Comparison of ENCODE assay signal across 8 cellular contexts in genomic region chr12:121888083-121888477, GRCh38. TPM values are rescaled to one million over a fixed set of nuclear protein-coding genes. Genes with fewer than 3 reads are reported as not detected.
DNase-seq lines count a peak whose midpoint lies in the region; ATAC-seq and TF ChIP-seq lines count a peak whose summit lies in the region.

No MANE protein-coding gene starts in this region.

- peak overlapping the region; percentile 97 for H3K9ac ChIP-seq in skeletal muscle satellite cell (ENCODE audit: low read depth, low read length)

- H3K4me1 Mint-ChIP-seq in GM23338 (peaks cover 18% of the 10 kb centered on the region), activated B cell treated with CpG ODN at 0.5 μM for 24 hours (peaks cover 29% of the 10 kb centered on the region), glutamatergic neuron (ENCODE audit: low read depth, unreplicated experiment) (peaks cover 7% of the 10 kb centered on the region)

- H3K9me3 Mint-ChIP-seq in GM23338 (no peaks in the 10 kb centered on the region; the same call in 2 of the 3 replicates), activated B cell treated with CpG ODN at 0.5 μM for 24 hours (no peaks in the 10 kb centered on the region), glutamatergic neuron (ENCODE audit: unreplicated experiment) (peaks cover 3% of the 10 kb centered on the region)

- H3F3A ChIP-seq in GM23338 (replicated peaks; ENCODE audit: low read depth): peaks cover 12% of the 10 kb centered on the region

- intact Hi-C loops in activated B cell treated with CpG ODN at 0.5 μM for 24 hours (cut with micrococcal nuclease): loop anchor here (1.0 to 5.0 kb wide), 7 partner anchors 94 to 639 kb away; partner anchors contain the start of genes DIABLO, KNTC1, RSRC2 and TMEM120B

- H3K4me2 ChIP-seq in GM23338: peak overlapping the region; percentile 71
- peak overlapping the region; percentile 100 for H3K4me2 ChIP-seq in skeletal muscle satellite cell (ENCODE audit: low read length)

- H3K9me2 ChIP-seq in GM23338 (ENCODE audit: insufficient read depth): peaks cover 8% of the 10 kb centered on the region; the same call in 1 of the 2 replicates

- H3K4me1 ChIP-seq in GM23338 (ENCODE audit: insufficient read depth): peaks cover 7% of the 10 kb centered on the region; the same call in 1 of the 2 replicates
- H3K4me1 ChIP-seq in skeletal muscle satellite cell (ENCODE audit: control insufficient read depth, insufficient read depth, low read length): peaks cover 16% of the 10 kb centered on the region

- POLR2A ChIA-PET in activated B cell treated with CpG ODN at 0.5 μM for 24 hours (lab: Charles Lee): interaction anchor here (0.6 to 2.3 kb wide), 22 partner anchors 50 to 1687 kb away, joined by 3 to 25 read pairs (median 3); partner anchors contain the start of genes DIABLO, RHOF, RPLP0 and TMEM120B

- no peaks in the 10 kb centered on the region for H3K9me3 ChIP-seq in skeletal muscle satellite cell (replicated peaks; ENCODE audit: low read length)

- H3K27me3 Mint-ChIP-seq in GM23338 (ENCODE audit: insufficient read depth, low read depth, poor library complexity) (peaks cover 17% of the 10 kb centered on the region), activated B cell treated with CpG ODN at 0.5 μM for 24 hours (peaks cover 2% of the 10 kb centered on the region), glutamatergic neuron (ENCODE audit: unreplicated experiment) (peaks cover 5% of the 10 kb centered on the region)

- H2AFZ ChIP-seq in GM23338: peak overlapping the region; percentile 81; the same call in 1 of the 2 replicates

- no peak overlapping the region; the same call in 1 of the 2 replicates for H3K27ac ChIP-seq in GM23338 (ENCODE audit: low read depth)

- peak overlapping the region; percentile 96 for H3K4me3 Mint-ChIP-seq in GM23338
- H3K4me3 Mint-ChIP-seq in activated B cell treated with CpG ODN at 0.5 μM for 24 hours: peak overlapping the region; percentile 98
- peak overlapping the region; percentile 99 for H3K4me3 Mint-ChIP-seq in glutamatergic neuron (ENCODE audit: unreplicated experiment)

- H3K27me3 ChIP-seq in GM23338 (ENCODE audit: insufficient read depth) (peaks cover 10% of the 10 kb centered on the region), skeletal muscle satellite cell (ENCODE audit: control insufficient read depth, insufficient read depth, low read length) (no peaks in the 10 kb centered on the region)

- H3K4me3 ChIP-seq in GM23338 (peak overlapping the region; percentile 61), skeletal muscle satellite cell (ENCODE audit: low read length) (peak overlapping the region; percentile 92)

- CTCF ChIA-PET in activated B cell treated with CpG ODN at 0.5 μM for 24 hours (lab: Charles Lee): interaction anchor here (0.8 to 2.6 kb wide), 5 partner anchors 30 to 97 kb away, joined by 3 to 47 read pairs (median 6); partner anchors contain the start of genes CFAP251 and RHOF

- H3K36me3 Mint-ChIP-seq in GM23338 (ENCODE audit: low read depth): peaks cover 7% of the 10 kb centered on the region; the same call in 1 of the 3 replicates
- peaks cover 16% of the 10 kb centered on the region for H3K36me3 Mint-ChIP-seq in activated B cell treated with CpG ODN at 0.5 μM for 24 hours (ENCODE audit: low read depth)
- H3K36me3 Mint-ChIP-seq in glutamatergic neuron (ENCODE audit: unreplicated experiment): no peaks in the 10 kb centered on the region

- TF ChIP-seq CTCF in GM23338 (conservative IDR thresholded peaks at IDR 0.05; ENCODE audit: low read depth in 2 of 2) (no peak; a peak in 1 of 4 replicates), activated B cell treated with CpG ODN at 0.5 μM for 24 hours (IDR thresholded peaks at IDR 0.05) (no peak), glutamatergic neuron (IDR thresholded peaks at IDR 0.05; ENCODE audit: partially characterized antibody, unreplicated experiment) (no peak)

- no peak for ATAC-seq in GM23338
- ATAC-seq in activated B cell treated with CpG ODN at 0.5 μM for 24 hours (ENCODE audit: low read depth): no peak
- ATAC-seq in HG02970 (IDR thresholded peaks at IDR 0.05; ENCODE audit: low FRiP score, unreplicated experiment): no peak

- no peaks in the 10 kb centered on the region for H3K36me3 ChIP-seq in GM23338 (ENCODE audit: insufficient read depth)
- peaks cover 8% of the 10 kb centered on the region for H3K36me3 ChIP-seq in skeletal muscle satellite cell (ENCODE audit: insufficient read depth, low read length)

- DNase-seq in GM23338 (ENCODE audit: low spot score): no peak
- no peak for DNase-seq in activated B cell treated with CpG ODN at 0.5 μM for 24 hours
- no peak for DNase-seq in glutamatergic neuron
- DNase-seq in RKO (ENCODE audit: low spot score): no peak
- no peak for DNase-seq in glomerular visceral epithelial cell (ENCODE audit: extremely low spot score)
- DNase-seq in NCI-H1092 (lab: John Stamatoyannopoulos, UW): no peak

- peak overlapping the region; percentile 39; the same call in 1 of the 2 replicates for H3K27ac Mint-ChIP-seq in GM23338
- peak overlapping the region; percentile 98 for H3K27ac Mint-ChIP-seq in activated B cell treated with CpG ODN at 0.5 μM for 24 hours
- H3K27ac Mint-ChIP-seq in glutamatergic neuron (ENCODE audit: unreplicated experiment): peak overlapping the region; percentile 97

- peaks cover 11% of the 10 kb centered on the region; the same call in 1 of the 2 replicates for H3K79me2 ChIP-seq in GM23338 (replicated peaks; ENCODE audit: insufficient read depth)

- peaks cover 12% of the 10 kb centered on the region for H4K20me1 ChIP-seq in GM23338 (replicated peaks; ENCODE audit: insufficient read depth)

TF ChIP-seq in GM23338, 12 proteins besides CTCF, POLR2A, EP300 and RAD21:
- TF ChIP-seq ZNF114 (CRISPR knock-in tag; IDR thresholded peaks at IDR 0.05): no peak
- TF ChIP-seq ZNF331 (CRISPR knock-in tag; IDR thresholded peaks at IDR 0.05; ENCODE audit: low read depth): no peak
- no peak for TF ChIP-seq REST (IDR thresholded peaks at IDR 0.05; ENCODE audit: unreplicated experiment)
- TF ChIP-seq POLR2AphosphoS5 (IDR thresholded peaks at IDR 0.05; ENCODE audit: low read depth): no peak
TF ChIP-seq in GM23338: peak in this region for 0.

RNA-seq across cellular contexts. Expression of gene PSMD9, which starts 0.5 kb away (rescaled TPM):
- 36.3 and 48.2 TPM in 2 replicates for total RNA-seq in GM23338 (2014; rRNA removed; shearing (Covaris generic))
- 28.1 and 32.7 TPM in 2 replicates for polyA plus RNA-seq in GM23338 (2016; fragmentation: Nextera tagmentation; extraction: Ambion mirVana)
- total RNA-seq in activated B cell treated with CpG ODN at 0.5 μM for 24 hours (35.9 and 40.2 TPM in 2 replicates), glutamatergic neuron (ENCODE audit: unreplicated experiment) (53.2 TPM)
- total RNA-seq in skeletal muscle satellite cell (2012; rRNA removed): 52.7 and 57.4 TPM in 2 replicates

RNA-seq across cellular contexts. Expression of gene HPD, which starts 29.4 kb away (rescaled TPM):
- not detected in 2 replicates for total RNA-seq in GM23338 (2014; rRNA removed; shearing (Covaris generic))
- polyA plus RNA-seq in GM23338 (2016; fragmentation: Nextera tagmentation; extraction: Ambion mirVana): 0.21 TPM in 1 of 2 replicates, not detected in the other
- not detected in 2 replicates for total RNA-seq in activated B cell treated with CpG ODN at 0.5 μM for 24 hours
- total RNA-seq in glutamatergic neuron (ENCODE audit: unreplicated experiment): not detected
- 0.76 and 2.4 TPM in 2 replicates for total RNA-seq in skeletal muscle satellite cell (2012; rRNA removed)

RNA-seq across cellular contexts. Expression of gene CFAP251, which starts 30.3 kb away (rescaled TPM):
- 1.6 and 2.5 TPM in 2 replicates for total RNA-seq in GM23338 (2014; rRNA removed; shearing (Covaris generic))
- 0.70 and 1.4 TPM in 2 replicates for polyA plus RNA-seq in GM23338 (2016; fragmentation: Nextera tagmentation; extraction: Ambion mirVana)
- total RNA-seq in activated B cell treated with CpG ODN at 0.5 μM for 24 hours (0.91 and 1.2 TPM in 2 replicates), glutamatergic neuron (ENCODE audit: unreplicated experiment) (2.8 TPM)
- 1.5 and 3.5 TPM in 2 replicates for total RNA-seq in skeletal muscle satellite cell (2012; rRNA removed)

Comparison
In these comparisons a context has a peak if more than half of its experiments do, and no peak if none do; other contexts are left out.
1. H3K27ac Mint-ChIP-seq: peak in every context shown above with its lines; median percentile 98 in activated B cell treated with CpG ODN at 0.5 μM for 24 hours; 97 in glutamatergic neuron; 39 in GM23338.